In genomic region chr21:39715804-39716397, GRCh38 we compare ENCODE assay signal across 9 cellular contexts. TPM values are rescaled to one million over a fixed set of nuclear protein-coding genes. Genes with fewer than 3 reads are reported as not detected.
DNase-seq lines count a peak whose midpoint lies in the region; ATAC-seq, FAIRE-seq and TF ChIP-seq lines count a peak whose summit lies in the region.
"Had no signal": no experiment of that assay in that cellular context is flagged by ENCODE, and none has a peak within 500 bp of the region (broad histone marks: within the 10 kb centered on the region; RNA-seq: fewer than 3 reads in every experiment).

No MANE protein-coding gene starts in this region.

- no peak overlapping the region for H3K27ac Mint-ChIP-seq in Calu3 (ENCODE audit: unreplicated experiment)

- FAIRE-seq in HTR-8/SVneo (lab: Jason Lieb, UNC), result no peak

- H3K9me3 Mint-ChIP-seq in Calu3 (ENCODE audit: low read depth, unreplicated experiment), result no peaks in the 10 kb centered on the region

- POLR2A ChIA-PET in RWPE1 (lab: Yijun Ruan, JAX; ENCODE audit: low non-redundant PET), result no interaction called here

- peak; percentile 60 for DNase-seq in Calu3
- peak; percentile 13 for DNase-seq in HTR-8/SVneo (ENCODE audit: insufficient read length, low spot score)
- peak; percentile 47 for DNase-seq in RWPE1 (ENCODE audit: low spot score)
- DNase-seq in astrocyte of the hippocampus (ENCODE audit: low read depth, low spot score), result peak; percentile 66
- peak; percentile 54 for DNase-seq in iPS-NIHi11 (ENCODE audit: low spot score)
- peak; percentile 25 for DNase-seq in stimulated activated CD4-positive, alpha-beta T cell treated with anti-CD3 and anti-CD28 coated beads, Interleukin-1b, Interleukin-23, amount 100 ng/mL, for 48 hours

- TF ChIP-seq CTCF in Calu3 (IDR thresholded peaks at IDR 0.05; ENCODE audit: unreplicated experiment), result peak; percentile 51
- TF ChIP-seq CTCF in RWPE1 (conservative IDR thresholded peaks at IDR 0.05; ENCODE audit: low read depth), result peak; percentile 63

- CTCF ChIA-PET in Calu3 (lab: Charles Lee) (interaction anchor here (1.5 kb wide), 1 partner anchor 197 kb away, joined by 7 read pairs; no protein-coding TSS in a partner anchor), RWPE1 (lab: Yijun Ruan, JAX) (interaction anchor here (0.6 to 1.4 kb wide), 2 partner anchors 197 to 342 kb away, joined by 3 to 4 read pairs; no protein-coding TSS in a partner anchor)

- H3K27ac ChIP-seq in RWPE1, result no peak overlapping the region

- H3K4me1 Mint-ChIP-seq in Calu3 (ENCODE audit: low read depth, unreplicated experiment), result peaks cover 13% of the 10 kb centered on the region

- BruUV-seq in Calu3 (replicated peaks; lab: Mats Ljungman, UMichigan), result no TSS peak

- no peaks in the 10 kb centered on the region for H3K36me3 Mint-ChIP-seq in Calu3 (ENCODE audit: insufficient read depth, unreplicated experiment)

- ATAC-seq in HG02870 (IDR thresholded peaks at IDR 0.05; ENCODE audit: unreplicated experiment) (no peak), GM18873 (IDR thresholded peaks at IDR 0.05; ENCODE audit: low FRiP score, unreplicated experiment) (no peak)

- no peaks in the 10 kb centered on the region for H3K27me3 Mint-ChIP-seq in Calu3 (ENCODE audit: unreplicated experiment)

- intact Hi-C loops in Calu3 (cut with micrococcal nuclease; ENCODE audit: unreplicated experiment), result loop anchor here (1.0 to 2.0 kb wide), 2 partner anchors 85 to 198 kb away; no protein-coding TSS in a partner anchor

- H3K4me3 Mint-ChIP-seq in Calu3 (ENCODE audit: low read depth, unreplicated experiment), result no peak overlapping the region

RNA-seq across cellular contexts. Expression of gene IGSF5, which starts 29.1 kb away (rescaled TPM):
- total RNA-seq in Calu3 (2022), result 0.33 and 0.54 TPM in 2 replicates
- total RNA-seq: T-helper 2 cell treated with Interferon-gamma antibody and Interleukin-4, amounts not matched to agents 100 ng/mL and 5 ng/mL, for 36 hours had no signal

Comparison
In these comparisons a context has a peak if more than half of its experiments do, and no peak if none do; other contexts are left out.
1. DNase-seq: peak in every context shown above with its lines; median percentile 66 in astrocyte of the hippocampus; 60 in Calu3; 54 in iPS-NIHi11; 47 in RWPE1; 25 in stimulated activated CD4-positive, alpha-beta T cell treated with anti-CD3 and anti-CD28 coated beads, Interleukin-1b, Interleukin-23, amount 100 ng/mL, for 48 hours; 13 in HTR-8/SVneo.